12 cellular contexts compared by ENCODE assay signal in genomic region chr7:99406557-99406956, GRCh38. TPM values are rescaled to one million over a fixed set of nuclear protein-coding genes. Genes with fewer than 3 reads are reported as not detected.
DNase-seq lines count a peak whose midpoint lies in the region; ATAC-seq, FAIRE-seq and TF ChIP-seq lines count a peak whose summit lies in the region.
"Had no signal": no experiment of that assay in that cellular context is flagged by ENCODE, and none has a peak within 500 bp of the region (broad histone marks: within the 10 kb centered on the region; RNA-seq: fewer than 3 reads in every experiment).

No MANE protein-coding gene starts in this region.

- TF ChIP-seq POLR2A in thyroid gland (IDR thresholded peaks at IDR 0.05) = no peak

- H3K27me3 ChIP-seq in HAP-1 (ENCODE audit: low read depth) (no peaks in the 10 kb centered on the region), SU-DHL-6 (ENCODE audit: low read length) (no peaks in the 10 kb centered on the region), pancreas (no peaks in the 10 kb centered on the region), thyroid gland (no peaks in the 10 kb centered on the region)
- H3K27me3 ChIP-seq: neutrophil had no signal

- 34 to 56% methylated on average over 1 of the region's 1 CpG for WGBS in pancreas, 2 donors
- WGBS in thyroid gland, 2 donors = 62 to 86% methylated on average over 1 of the region's 1 CpG

- H3K9me3 ChIP-seq in HAP-1 (no peaks in the 10 kb centered on the region), SU-DHL-6 (ENCODE audit: insufficient read depth, low read length) (no peaks in the 10 kb centered on the region), pancreas (no peaks in the 10 kb centered on the region), thyroid gland (no peaks in the 10 kb centered on the region)
- H3K9me3 ChIP-seq: neutrophil had no signal

- no peak for TF ChIP-seq CTCF in AG04449 (IDR thresholded peaks at IDR 0.05; ENCODE audit: insufficient read depth, low read length, missing control alignments)
- TF ChIP-seq CTCF in SU-DHL-6 (IDR thresholded peaks at IDR 0.05; ENCODE audit: insufficient read depth, low read length, poor library complexity, severe bottlenecking) = no peak
- no peak for TF ChIP-seq CTCF in pancreas (IDR thresholded peaks at IDR 0.05)
- no peak for TF ChIP-seq CTCF in thyroid gland (IDR thresholded peaks at IDR 0.05)

- H3K27ac ChIP-seq in SU-DHL-6 (ENCODE audit: low read depth, low read length) (peak overlapping the region; percentile 83; the same call in 1 of the 2 replicates), pancreas (no peak overlapping the region), thyroid gland (no peak overlapping the region)
- H3K27ac ChIP-seq: neutrophil had no signal

- peak overlapping the region; percentile 28 to 98 (median 96) for H3K27ac Mint-ChIP-seq in immature natural killer cell

- peak overlapping the region; percentile 85 for H3K4me2 ChIP-seq in SU-DHL-6 (ENCODE audit: low read depth, low read length, poor library complexity, severe bottlenecking)

- peaks cover 47% of the 10 kb centered on the region for H3K36me3 ChIP-seq in HAP-1 (replicated peaks)
- H3K36me3 ChIP-seq in SU-DHL-6 (ENCODE audit: low read length) = peaks cover 14% of the 10 kb centered on the region; the same call in 1 of the 2 replicates
- H3K36me3 ChIP-seq in pancreas = peaks cover 0 to 24% (median 0%) of the 10 kb centered on the region in 3 donors
- peaks cover 23 to 31% of the 10 kb centered on the region in 2 donors for H3K36me3 ChIP-seq in thyroid gland

- no peaks in the 10 kb centered on the region; the same call in 1 of the 2 replicates for H4K20me1 ChIP-seq in SU-DHL-6 (ENCODE audit: low read depth, low read length)

- H3K4me1 ChIP-seq in HAP-1 = peaks cover 12% of the 10 kb centered on the region
- peaks cover 17 to 29% (median 24%) of the 10 kb centered on the region in 3 donors for H3K4me1 ChIP-seq in pancreas
- H3K4me1 ChIP-seq in thyroid gland = peaks cover 23 to 29% of the 10 kb centered on the region in 2 donors

- CTCF ChIA-PET in AG04449 (lab: Yijun Ruan, JAX) = interaction anchor here (0.9 to 1.7 kb wide), 3 partner anchors 13 to 30 kb away, joined by 3 to 4 read pairs (median 3); no protein-coding TSS in a partner anchor

- H3K9me3 Mint-ChIP-seq in immature natural killer cell = no peaks in the 10 kb centered on the region

- in situ Hi-C loops in HAP-1 (cut with MboI; ENCODE audit: low sequenced_read_pairs) = no loop called here

- peaks cover 13 to 26% (median 16%) of the 10 kb centered on the region in 3 donors for H3K36me3 Mint-ChIP-seq in immature natural killer cell

- POLR2A ChIA-PET in AG04449 (lab: Yijun Ruan, JAX) = interaction anchor here (3.5 kb wide), 1 partner anchor 8 kb away, joined by 21 read pairs; no protein-coding TSS in a partner anchor

- DNase-seq in AG04449 (ENCODE audit: low read depth, low spot score) (no peak), HAP-1 (ENCODE audit: low spot score in 2 of 2) (no peak), immature natural killer cell (no peak), pancreas (no peak), NCI-H1048 (lab: John Stamatoyannopoulos, UW) (no peak), thyroid gland (no peak)
- DNase-seq: EL had no signal

- H3K27me3 Mint-ChIP-seq in immature natural killer cell (ENCODE audit: low read depth in 3 of 3) = peaks cover 12 to 25% (median 24%) of the 10 kb centered on the region in 3 donors

- ATAC-seq in pancreas (no peak), HG03196 (IDR thresholded peaks at IDR 0.05; ENCODE audit: unreplicated experiment) (no peak)
- ATAC-seq: esophagus mucosa had no signal

- intact Hi-C loops in pancreas (cut with DNase I) (no loop called here), thyroid gland (cut with DNase I) (loop anchor here (10.0 kb wide), 2 partner anchors 82 to 362 kb away; partner anchors contain the start of gene ARPC1A)

- no peak overlapping the region for H2AFZ ChIP-seq in SU-DHL-6 (ENCODE audit: low read depth, low read length, severe bottlenecking)

- peak overlapping the region; percentile 25 to 94 (median 90) for H3K4me3 Mint-ChIP-seq in immature natural killer cell

- H3K4me3 ChIP-seq in AG04449 (ENCODE audit: low read depth, low read length) = peak overlapping the region; percentile 29; the same call in 1 of the 2 replicates
- peak overlapping the region; percentile 97 for H3K4me3 ChIP-seq in HAP-1
- peak overlapping the region; percentile 73 for H3K4me3 ChIP-seq in SU-DHL-6 (ENCODE audit: insufficient read depth, low read length, poor library complexity, severe bottlenecking)
- H3K4me3 ChIP-seq in pancreas = no peak overlapping the region
- H3K4me3 ChIP-seq in thyroid gland (replicated peaks in 1 of 3) = no peak overlapping the region

- peaks cover 71% of the 10 kb centered on the region for H3K79me2 ChIP-seq in SU-DHL-6 (ENCODE audit: insufficient read depth, low read length)

- H3F3A ChIP-seq in SU-DHL-6 (ENCODE audit: insufficient read depth) = peaks cover 6% of the 10 kb centered on the region

- H3K9me2 ChIP-seq in SU-DHL-6 (replicated peaks; ENCODE audit: insufficient read depth, low read length) = no peaks in the 10 kb centered on the region

- FAIRE-seq in pancreas (lab: Jason Lieb, UNC) = no peak
- FAIRE-seq: RCC 7860 had no signal

- H3K4me1 Mint-ChIP-seq in immature natural killer cell = peaks cover 54 to 68% of the 10 kb centered on the region in 2 donors

- H3K9ac ChIP-seq in SU-DHL-6 (ENCODE audit: low read length) = peak overlapping the region; percentile 95

RNA-seq across cellular contexts. Expression of gene PDAP1, which starts 1.8 kb away (rescaled TPM):
- 10 to 100 TPM; 20.7 to 43.3 (median 30.0) TPM for polyA plus RNA-seq in immature natural killer cell
- total RNA-seq in pancreas = 10 to 100 TPM; 27.8 to 53.7 (median 38.2) TPM
- 10 to 100 TPM; 46.7 to 84.6 TPM for polyA plus RNA-seq in pancreas
- 100 to 1,000 TPM in 2 of 4 donors, 10 to 100 TPM in 2; 73.9 to 112 (median 93.2) TPM for total RNA-seq in thyroid gland

RNA-seq across cellular contexts. Expression of gene BUD31, which starts 2.2 kb away (rescaled TPM):
- polyA plus RNA-seq in immature natural killer cell (100 to 1,000 TPM; 265 to 362 (median 279) TPM), pancreas (10 to 100 TPM; 65.7 to 71.7 TPM)
- total RNA-seq in pancreas (10 to 100 TPM; 26.8 to 44.7 (median 28.9) TPM), thyroid gland (10 to 100 TPM; 41.9 to 89.1 (median 65.4) TPM)

RNA-seq across cellular contexts. Expression of gene ARPC1B, which starts 32.0 kb away (rescaled TPM):
- polyA plus RNA-seq in immature natural killer cell = 100 to 1,000 TPM; 582 to 834 (median 626) TPM
- 10 to 100 TPM; 14.4 to 70.4 (median 29.6) TPM for total RNA-seq in pancreas
- polyA plus RNA-seq in pancreas = 10 to 100 TPM; 50.3 to 59.6 TPM
- 100 to 1,000 TPM; 214 to 273 (median 228) TPM for total RNA-seq in thyroid gland

RNA-seq across cellular contexts. Expression of gene PTCD1, which starts 32.0 kb away (rescaled TPM):
- polyA plus RNA-seq in immature natural killer cell = 1 to 10 TPM in 2 of 3 donors, under 1 TPM in 1; 0.83 to 3.7 (median 1.4) TPM
- total RNA-seq in pancreas = 1 to 10 TPM; 1.4 to 3.6 (median 2.3) TPM
- 1 to 10 TPM; 3.9 to 4.0 TPM for polyA plus RNA-seq in pancreas
- 1 to 10 TPM; 5.4 to 9.6 (median 8.2) TPM for total RNA-seq in thyroid gland

RNA-seq across cellular contexts. Expression of gene CPSF4, which starts 32.2 kb away (rescaled TPM):
- 10 to 100 TPM; 18.4 to 26.6 (median 22.2) TPM for polyA plus RNA-seq in immature natural killer cell
- 10 to 100 TPM; 15.2 to 26.2 (median 21.5) TPM for total RNA-seq in pancreas
- polyA plus RNA-seq in pancreas = 10 to 100 TPM; 29.2 to 42.5 TPM
- total RNA-seq in thyroid gland = 10 to 100 TPM; 30.6 to 33.1 (median 32.7) TPM

Comparison
In these comparisons a context has a peak if more than half of its experiments do, and no peak if none do; other contexts are left out.
1. H3K4me3 ChIP-seq: peak in AG04449 (single experiment), HAP-1 (single experiment) and SU-DHL-6 (single experiment); none in pancreas (0 of 4) and thyroid gland (0 of 3).